Comparison of ENCODE assay signal across 8 cellular contexts in genomic region chr2:71330585-71331330, GRCh38. TPM values are rescaled to one million over a fixed set of nuclear protein-coding genes. Genes with fewer than 3 reads are reported as not detected.
DNase-seq lines count a peak whose midpoint lies in the region; ATAC-seq and TF ChIP-seq lines count a peak whose summit lies in the region.

No MANE protein-coding gene starts in this region.

- DNase-seq in CD4-positive, CD25-positive, alpha-beta regulatory T cell: no peak
- no peak for DNase-seq in Jurkat, Clone E6-1 (ENCODE audit: low read depth, low spot score)
- DNase-seq in neural progenitor cell (ENCODE audit: low spot score): no peak
- no peak for DNase-seq in NCI-H1436 treated with DMSO at 0.1 percent for 48 hours (lab: John Stamatoyannopoulos, UW)
- DNase-seq in DMS114 treated with DMSO at 0.1 percent for 48 hours (lab: John Stamatoyannopoulos, UW; ENCODE audit: unreplicated experiment): no peak

- H3K4me3 ChIP-seq in CD4-positive, CD25-positive, alpha-beta regulatory T cell (ENCODE audit: low read depth, low read length): peak overlapping the region; percentile 88
- peak overlapping the region; percentile 89 for H3K4me3 ChIP-seq in Jurkat, Clone E6-1 (ENCODE audit: low read length)
- peak overlapping the region; percentile 86 for H3K4me3 ChIP-seq in neural progenitor cell

- H3K27ac Mint-ChIP-seq in CD4-positive, CD25-positive, alpha-beta regulatory T cell: peak overlapping the region in 2 of 3 donors; percentile 18 to 27
- H3K27ac Mint-ChIP-seq in brain (peak overlapping the region in 3 of 5 experiments; percentile 43 to 100 (median 99)), neural progenitor cell (peak overlapping the region; percentile 95)

- H4K20me1 ChIP-seq in neural progenitor cell (ENCODE audit: low read depth): peaks cover 32% of the 10 kb centered on the region

- H3K4me1 ChIP-seq in CD4-positive, CD25-positive, alpha-beta regulatory T cell (ENCODE audit: control insufficient read depth, insufficient read depth, low read length, poor library complexity, severe bottlenecking): peaks cover 35% of the 10 kb centered on the region
- H3K4me1 ChIP-seq in neural progenitor cell: peaks cover 15% of the 10 kb centered on the region

- peaks cover 0 to 4% of the 10 kb centered on the region in 2 experiments for H3K9me3 ChIP-seq in CD4-positive, CD25-positive, alpha-beta regulatory T cell (ENCODE audit: control insufficient read depth in 2 of 2, low read length in 2 of 2)
- no peaks in the 10 kb centered on the region for H3K9me3 ChIP-seq in neural progenitor cell (ENCODE audit: low read depth)

- H3K27me3 ChIP-seq in CD4-positive, CD25-positive, alpha-beta regulatory T cell (ENCODE audit: control insufficient read depth, insufficient read depth, low read length): peaks cover 12% of the 10 kb centered on the region
- no peaks in the 10 kb centered on the region for H3K27me3 ChIP-seq in neural progenitor cell

- peaks cover 21% of the 10 kb centered on the region for H3F3A ChIP-seq in neural progenitor cell (ENCODE audit: low read depth)

- H3K79me2 ChIP-seq in neural progenitor cell (ENCODE audit: low read depth): peaks cover 42% of the 10 kb centered on the region

- H2AFZ ChIP-seq in neural progenitor cell (replicated peaks): peak overlapping the region; percentile 40

- peaks cover 11% of the 10 kb centered on the region for H3K27me3 Mint-ChIP-seq in CD4-positive, CD25-positive, alpha-beta regulatory T cell
- H3K27me3 Mint-ChIP-seq in brain (peaks cover 4% of the 10 kb centered on the region), neural progenitor cell (ENCODE audit: insufficient read depth, low read depth) (peaks cover 7% of the 10 kb centered on the region)

- peaks cover 0 to 1% (median 0%) of the 10 kb centered on the region in 7 donors for H3K9me3 Mint-ChIP-seq in CD4-positive, CD25-positive, alpha-beta regulatory T cell
- peaks cover 0 to 3% (median 0%) of the 10 kb centered on the region in 5 experiments for H3K9me3 Mint-ChIP-seq in brain
- no peaks in the 10 kb centered on the region for H3K9me3 Mint-ChIP-seq in neural progenitor cell

- H3K27ac ChIP-seq in CD4-positive, CD25-positive, alpha-beta regulatory T cell (ENCODE audit: insufficient read depth, low read length, poor library complexity, severe bottlenecking): no peak overlapping the region
- H3K27ac ChIP-seq in neural progenitor cell: no peak overlapping the region

- peak overlapping the region; percentile 95 to 100 (median 98) for H3K4me3 Mint-ChIP-seq in CD4-positive, CD25-positive, alpha-beta regulatory T cell
- peak overlapping the region; percentile 69 to 100 (median 98) for H3K4me3 Mint-ChIP-seq in brain
- peak overlapping the region; percentile 100 for H3K4me3 Mint-ChIP-seq in neural progenitor cell

- H3K4me2 ChIP-seq in neural progenitor cell: peak overlapping the region; percentile 33

- H3K9ac ChIP-seq in neural progenitor cell: no peak overlapping the region

- H3K36me3 ChIP-seq in CD4-positive, CD25-positive, alpha-beta regulatory T cell (ENCODE audit: control insufficient read depth, insufficient read depth, low read length): peaks cover 3% of the 10 kb centered on the region
- peaks cover 5% of the 10 kb centered on the region for H3K36me3 ChIP-seq in neural progenitor cell

- H3K36me3 Mint-ChIP-seq in CD4-positive, CD25-positive, alpha-beta regulatory T cell: peaks cover 8% of the 10 kb centered on the region
- H3K36me3 Mint-ChIP-seq in brain: peaks cover 36% of the 10 kb centered on the region
- H3K36me3 Mint-ChIP-seq in neural progenitor cell: peaks cover 12% of the 10 kb centered on the region

- no peak for ATAC-seq in CD4-positive, CD25-positive, alpha-beta regulatory T cell (ENCODE audit: low read depth in 2 of 2)
- ATAC-seq in HG03442 (IDR thresholded peaks at IDR 0.05; ENCODE audit: unreplicated experiment): no peak
- ATAC-seq in GM21825 (IDR thresholded peaks at IDR 0.05; ENCODE audit: unreplicated experiment): no peak

- TF ChIP-seq CTCF in brain (conservative IDR thresholded peaks at IDR 0.05): no peak
- no peak for TF ChIP-seq CTCF in neural progenitor cell (IDR thresholded peaks at IDR 0.05)

- peaks cover 21 to 34% (median 27%) of the 10 kb centered on the region in 4 donors for H3K4me1 Mint-ChIP-seq in CD4-positive, CD25-positive, alpha-beta regulatory T cell
- H3K4me1 Mint-ChIP-seq in brain (peaks cover 31% of the 10 kb centered on the region), neural progenitor cell (peaks cover 19% of the 10 kb centered on the region)

RNA-seq across cellular contexts. Expression of gene ZNF638, which starts 0.8 kb away (rescaled TPM):
- total RNA-seq in CD4-positive, CD25-positive, alpha-beta regulatory T cell: 119 TPM
- polyA plus RNA-seq in CD4-positive, CD25-positive, alpha-beta regulatory T cell: 10 to 100 TPM; 32.6 to 47.2 (median 36.1) TPM
- 53.0 TPM for polyA plus RNA-seq in Jurkat, Clone E6-1 (2012; ENCODE audit: insufficient read depth, insufficient read length)
- polyA plus RNA-seq in brain (ENCODE audit: insufficient read depth, low read depth, low replicate concordance): 21.6 TPM
- total RNA-seq in neural progenitor cell (ENCODE audit: low replicate concordance): 301 and 362 TPM in 2 replicates

Comparison
In these comparisons a context has a peak if more than half of its experiments do, and no peak if none do; other contexts are left out.
1. H3K27ac Mint-ChIP-seq: peak in every context shown above with its lines; median percentile 99 in brain; 95 in neural progenitor cell; 22 in CD4-positive, CD25-positive, alpha-beta regulatory T cell.